ENCODE assay signal across 2 cellular contexts in the genomic region with DNA sequence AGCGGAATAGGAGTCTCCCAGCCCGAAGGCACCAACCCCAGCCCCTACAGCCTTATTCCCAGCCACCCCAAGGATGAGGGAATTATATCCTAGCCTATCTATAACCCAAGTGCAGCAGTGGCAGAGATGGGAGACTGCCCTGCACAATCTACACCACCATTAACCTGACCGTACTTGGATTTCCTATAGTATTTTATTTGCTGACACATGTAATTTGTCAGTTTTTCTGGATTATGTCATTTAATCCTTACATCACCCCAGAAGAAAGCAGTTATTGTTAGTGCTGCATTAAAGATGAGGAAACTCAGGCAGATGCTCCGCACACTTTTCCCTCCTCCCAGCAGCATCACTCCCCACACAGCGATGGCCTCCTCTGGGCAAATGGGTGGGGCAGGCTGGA.
A peak's percentile ranks its signal among the peaks of the same experiment; 100 is the strongest.
TF ChIP-seq lines count a peak whose summit lies in the region.

No MANE protein-coding gene starts in this region.

TF ChIP-seq in A549, 52 proteins besides CTCF, POLR2A, EP300 and RAD21:
- TF ChIP-seq KDM5A (IDR thresholded peaks at IDR 0.05) (no peak), MAFK (IDR thresholded peaks at IDR 0.05; ENCODE audit: partially characterized antibody) (peak; percentile 96)
TF ChIP-seq in A549: peak in this region for 1.

TF ChIP-seq in K562, 482 proteins besides CTCF, POLR2A, EP300 and RAD21:
- TF ChIP-seq ZNF668 (CRISPR knock-in tag; IDR thresholded peaks at IDR 0.05) = no peak
- TF ChIP-seq ZNF316 (IDR thresholded peaks at IDR 0.05) = peak; percentile 73
- no peak for TF ChIP-seq ZFP1 (CRISPR knock-in tag; IDR thresholded peaks at IDR 0.05)
- TF ChIP-seq C11orf30 (IDR thresholded peaks at IDR 0.05; ENCODE audit: low read depth) = peak; percentile 52; the same call in 1 of the 2 replicates
- TF ChIP-seq MAFK (IDR thresholded peaks at IDR 0.05; ENCODE audit: low read length) = peak; percentile 71
- TF ChIP-seq SMAD1 (IDR thresholded peaks at IDR 0.05; ENCODE audit: low read depth, low read length, partially characterized antibody) = no peak
- TF ChIP-seq PTTG1 (tag; IDR thresholded peaks at IDR 0.05; ENCODE audit: low read depth) = no peak
- no peak for TF ChIP-seq ZC3H4 (CRISPR knock-in tag; IDR thresholded peaks at IDR 0.05; ENCODE audit: borderline replicate concordance)
- TF ChIP-seq MAFG (tag; conservative IDR thresholded peaks at IDR 0.05) = peak; percentile 70
- TF ChIP-seq ZNF512 (tag; IDR thresholded peaks at IDR 0.05) = no peak
- TF ChIP-seq MAFF (IDR thresholded peaks at IDR 0.05; ENCODE audit: low read length) = peak; percentile 76
- TF ChIP-seq, protein P1, sequence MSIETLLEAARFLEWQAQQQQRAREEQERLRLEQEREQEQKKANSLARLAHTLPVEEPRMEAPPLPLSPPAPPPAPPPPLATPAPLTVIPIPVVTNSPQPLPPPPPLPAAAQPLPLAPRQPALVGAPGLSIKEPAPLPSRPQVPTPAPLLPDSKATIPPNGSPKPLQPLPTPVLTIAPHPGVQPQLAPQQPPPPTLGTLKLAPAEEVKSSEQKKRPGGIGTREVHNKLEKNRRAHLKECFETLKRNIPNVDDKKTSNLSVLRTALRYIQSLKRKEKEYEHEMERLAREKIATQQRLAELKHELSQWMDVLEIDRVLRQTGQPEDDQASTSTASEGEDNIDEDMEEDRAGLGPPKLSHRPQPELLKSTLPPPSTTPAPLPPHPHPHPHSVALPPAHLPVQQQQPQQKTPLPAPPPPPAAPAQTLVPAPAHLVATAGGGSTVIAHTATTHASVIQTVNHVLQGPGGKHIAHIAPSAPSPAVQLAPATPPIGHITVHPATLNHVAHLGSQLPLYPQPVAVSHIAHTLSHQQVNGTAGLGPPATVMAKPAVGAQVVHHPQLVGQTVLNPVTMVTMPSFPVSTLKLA (conservative IDR thresholded peaks at IDR 0.05) = no peak
TF ChIP-seq in K562: peak in this region for 5.
